ENCODE assay signal across 9 cellular contexts in the genomic region with DNA sequence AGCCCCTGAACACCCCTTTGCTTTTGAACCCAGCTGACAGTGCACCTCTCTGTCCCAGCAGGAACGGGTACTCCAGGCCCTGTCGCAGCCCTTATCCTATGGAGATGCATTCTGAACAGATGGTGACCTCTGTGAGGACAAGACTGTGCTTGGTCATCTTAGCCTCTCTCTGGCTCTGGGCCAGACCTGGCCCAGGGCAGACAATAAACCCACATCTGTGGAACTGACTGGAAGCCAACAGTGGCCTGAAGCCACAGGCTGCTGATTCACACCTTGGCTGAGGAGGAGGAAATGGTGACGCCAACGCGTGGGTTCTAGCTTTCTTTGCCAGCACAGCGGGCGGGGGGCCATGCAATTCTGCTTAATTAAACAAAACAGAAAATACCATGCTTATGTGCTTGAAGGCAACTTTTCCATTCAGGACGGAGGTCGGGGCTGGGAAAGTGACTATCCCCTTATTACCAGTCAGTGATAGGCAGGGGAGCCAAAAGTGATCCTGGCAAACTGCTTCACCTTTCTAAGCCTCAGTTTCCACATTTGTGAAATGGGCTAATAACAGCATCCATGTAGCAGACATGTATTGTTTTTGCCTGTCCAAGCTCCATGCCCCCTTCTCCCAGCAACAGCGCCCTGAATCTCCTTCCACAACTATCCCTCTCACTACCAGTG. TPM values are rescaled to one million over a fixed set of nuclear protein-coding genes. Genes with fewer than 3 reads are reported as not detected.
DNase-seq lines count a peak whose midpoint lies in the region; ATAC-seq and TF ChIP-seq lines count a peak whose summit lies in the region.
"Had no signal": no experiment of that assay in that cellular context is flagged by ENCODE, and none has a peak within 500 bp of the region (broad histone marks: within the 10 kb centered on the region; RNA-seq: fewer than 3 reads in every experiment).

No MANE protein-coding gene starts in this region.

- H3K4me3 Mint-ChIP-seq in chondrocyte (ENCODE audit: unreplicated experiment) (no peak overlapping the region), mesothelial cell of epicardium (no peak overlapping the region), T-cell (no peak overlapping the region)

- no TSS peak for BruUV-seq in HCT116 (replicated peaks; lab: Mats Ljungman, UMichigan)

- H3K27me3 ChIP-seq in HCT116 (ENCODE audit: insufficient read depth, low read length): no peaks in the 10 kb centered on the region
- no peaks in the 10 kb centered on the region for H3K27me3 ChIP-seq in SJSA1 (replicated peaks)

- no peaks in the 10 kb centered on the region for H3K9me3 Mint-ChIP-seq in chondrocyte (ENCODE audit: low read depth)
- H3K9me3 Mint-ChIP-seq in mesothelial cell of epicardium: no peaks in the 10 kb centered on the region
- no peaks in the 10 kb centered on the region for H3K9me3 Mint-ChIP-seq in T-cell

- H3K9me2 ChIP-seq in HCT116 (ENCODE audit: insufficient read depth): no peaks in the 10 kb centered on the region

- TF ChIP-seq RAD21 in HCT116 (IDR thresholded peaks at IDR 0.05; ENCODE audit: low read depth): no peak

- H3K27ac Mint-ChIP-seq in chondrocyte (ENCODE audit: unreplicated experiment) (peak overlapping the region; percentile 84), mesothelial cell of epicardium (peak overlapping the region; percentile 39), T-cell (no peak overlapping the region)

- intact Hi-C loops in HCT116 (cut with micrococcal nuclease): no loop called here

- H3K27me3 Mint-ChIP-seq in chondrocyte (ENCODE audit: low read depth) (no peaks in the 10 kb centered on the region), mesothelial cell of epicardium (ENCODE audit: low read depth) (no peaks in the 10 kb centered on the region), T-cell (peaks cover 13 to 32% of the 10 kb centered on the region in 2 donors)

- H4K20me1 ChIP-seq in HCT116 (ENCODE audit: insufficient read depth): 0 out of 2 replicates have a peak, but pooled peaks cover 8% of the 10 kb centered on the region

- H3K4me1 ChIP-seq in HCT116 (ENCODE audit: control insufficient read depth in 1 of 2, insufficient read depth in 2 of 2, low read length in 2 of 2) (peaks cover 15 to 24% of the 10 kb centered on the region in 2 experiments), SJSA1 (replicated peaks) (peaks cover 21% of the 10 kb centered on the region)

- peak; percentile 65 for DNase-seq in HCT116 (ENCODE audit: low read depth, low spot score)
- peak; percentile 83 to 91 for DNase-seq in SJSA1 (ENCODE audit: low read depth in 1 of 2, low spot score in 2 of 2)
- no peak for DNase-seq in chondrocyte (ENCODE audit: low spot score)
- no peak for DNase-seq in mesothelial cell of epicardium (ENCODE audit: low spot score in 2 of 2, unreplicated experiment in 2 of 2)
- peak; percentile 78 for DNase-seq in stimulated activated naive CD8-positive, alpha-beta T cell treated with anti-CD3 and anti-CD28 coated beads, Interleukin-15, Interleukin-2, amounts not matched to agents 100 U/mL and 50 U/mL, for 24 hours
- no peak for DNase-seq in T-cell
- DNase-seq in Kasumi-1 (lab: John Stamatoyannopoulos, UW): no peak

- peaks cover 44% of the 10 kb centered on the region for H3K4me1 Mint-ChIP-seq in chondrocyte (ENCODE audit: low read depth)
- H3K4me1 Mint-ChIP-seq in mesothelial cell of epicardium: peaks cover 22% of the 10 kb centered on the region
- H3K4me1 Mint-ChIP-seq in T-cell: peaks cover 0 to 6% (median 0%) of the 10 kb centered on the region in 3 donors

- H3K4me2 ChIP-seq in HCT116 (ENCODE audit: low read length): peak overlapping the region; percentile 55

- H3K79me2 ChIP-seq in HCT116 (ENCODE audit: insufficient read depth, low read length): peaks cover 40% of the 10 kb centered on the region; the same call in 1 of the 2 replicates

- H3K9ac ChIP-seq in HCT116 (ENCODE audit: low read length): no peak overlapping the region

- RAD21 ChIA-PET in HCT116 (lab: Charles Lee; ENCODE audit: low non-redundant PET in 1 of 2, low total read pairs in 2 of 2, uncharacterized antibody in 2 of 2, unreplicated experiment in 2 of 2): no interaction called here

- no peak overlapping the region for H3K4me3 ChIP-seq in HCT116 (replicated peaks in 1 of 2; ENCODE audit: low read depth in 1 of 2, low read length in 2 of 2)
- no peak overlapping the region for H3K4me3 ChIP-seq in SJSA1
- H3K4me3 ChIP-seq: SK-N-MC had no signal

- H3K9me3 ChIP-seq in HCT116 (ENCODE audit: control insufficient read depth in 1 of 2, insufficient read depth in 1 of 2, low read depth in 1 of 2, low read length in 2 of 2) (no peaks in the 10 kb centered on the region), SJSA1 (replicated peaks) (no peaks in the 10 kb centered on the region)

- H2AFZ ChIP-seq in HCT116 (ENCODE audit: low read depth, low read length, poor library complexity, severe bottlenecking): no peak overlapping the region

- TF ChIP-seq CTCF in HCT116 (IDR thresholded peaks at IDR 0.05 in 2 of 3, conservative IDR thresholded peaks at IDR 0.05 in 1 of 3; ENCODE audit: borderline replicate concordance in 1 of 3, insufficient read depth in 1 of 3, low read depth in 2 of 3, low read length in 2 of 3) (no peak), chondrocyte (IDR thresholded peaks at IDR 0.05) (no peak), mesothelial cell of epicardium (IDR thresholded peaks at IDR 0.05; ENCODE audit: unreplicated experiment) (no peak)

- no peak for TF ChIP-seq POLR2A in HCT116 (IDR thresholded peaks at IDR 0.05; ENCODE audit: borderline replicate concordance, extremely low read depth, insufficient read depth, insufficient read length)

- CTCF ChIA-PET in HCT116 (lab: Charles Lee) (interaction anchor here (1.8 kb wide), 1 partner anchor 10 kb away, joined by 4 read pairs; no protein-coding TSS in a partner anchor), T-cell (lab: Charles Lee) (no interaction called here)

- H3K36me3 ChIP-seq in HCT116 (ENCODE audit: control insufficient read depth in 1 of 2, insufficient read depth in 2 of 2, low read length in 2 of 2) (no peaks in the 10 kb centered on the region), SJSA1 (peaks cover 8% of the 10 kb centered on the region)

- ATAC-seq in HCT116 (peak; percentile 82), T-cell (replicated peaks in 1 of 4) (no peak), HG03159 (IDR thresholded peaks at IDR 0.05; ENCODE audit: unreplicated experiment) (no peak)
- ATAC-seq in stimulated activated naive CD8-positive, alpha-beta T cell treated with anti-CD3 and anti-CD28 coated beads, Interleukin-15, Interleukin-2, amounts not matched to agents 100 U/mL and 50 U/mL, for 24 hours: peak; percentile 93

- H3K36me3 Mint-ChIP-seq in chondrocyte (ENCODE audit: low read depth) (peaks cover 4% of the 10 kb centered on the region), mesothelial cell of epicardium (peaks cover 3% of the 10 kb centered on the region), T-cell (no peaks in the 10 kb centered on the region)

- POLR2A ChIA-PET in HCT116 (lab: Charles Lee) (no interaction called here), T-cell (lab: Charles Lee) (no interaction called here)

- H3K27ac ChIP-seq in HCT116 (ENCODE audit: low read depth, low read length) (no peak overlapping the region), SJSA1 (no peak overlapping the region)
- H3K27ac ChIP-seq: SK-N-MC had no signal

TF ChIP-seq in HCT116, 20 proteins besides CTCF, POLR2A, EP300 and RAD21:
- TF ChIP-seq SIN3A (IDR thresholded peaks at IDR 0.05; ENCODE audit: low read depth): 0 out of 2 replicates have a peak, but pooled peaks have one; percentile 44
- TF ChIP-seq, protein P1, sequence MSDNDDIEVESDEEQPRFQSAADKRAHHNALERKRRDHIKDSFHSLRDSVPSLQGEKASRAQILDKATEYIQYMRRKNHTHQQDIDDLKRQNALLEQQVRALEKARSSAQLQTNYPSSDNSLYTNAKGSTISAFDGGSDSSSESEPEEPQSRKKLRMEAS (IDR thresholded peaks at IDR 0.05): peak; percentile 86
- peak; percentile 87 for TF ChIP-seq JUND (IDR thresholded peaks at IDR 0.05)
- TF ChIP-seq ZFX (IDR thresholded peaks at IDR 0.05): no peak
- peak; percentile 92 for TF ChIP-seq EGR1 (IDR thresholded peaks at IDR 0.05; ENCODE audit: low read depth)
- TF ChIP-seq, protein P2, sequence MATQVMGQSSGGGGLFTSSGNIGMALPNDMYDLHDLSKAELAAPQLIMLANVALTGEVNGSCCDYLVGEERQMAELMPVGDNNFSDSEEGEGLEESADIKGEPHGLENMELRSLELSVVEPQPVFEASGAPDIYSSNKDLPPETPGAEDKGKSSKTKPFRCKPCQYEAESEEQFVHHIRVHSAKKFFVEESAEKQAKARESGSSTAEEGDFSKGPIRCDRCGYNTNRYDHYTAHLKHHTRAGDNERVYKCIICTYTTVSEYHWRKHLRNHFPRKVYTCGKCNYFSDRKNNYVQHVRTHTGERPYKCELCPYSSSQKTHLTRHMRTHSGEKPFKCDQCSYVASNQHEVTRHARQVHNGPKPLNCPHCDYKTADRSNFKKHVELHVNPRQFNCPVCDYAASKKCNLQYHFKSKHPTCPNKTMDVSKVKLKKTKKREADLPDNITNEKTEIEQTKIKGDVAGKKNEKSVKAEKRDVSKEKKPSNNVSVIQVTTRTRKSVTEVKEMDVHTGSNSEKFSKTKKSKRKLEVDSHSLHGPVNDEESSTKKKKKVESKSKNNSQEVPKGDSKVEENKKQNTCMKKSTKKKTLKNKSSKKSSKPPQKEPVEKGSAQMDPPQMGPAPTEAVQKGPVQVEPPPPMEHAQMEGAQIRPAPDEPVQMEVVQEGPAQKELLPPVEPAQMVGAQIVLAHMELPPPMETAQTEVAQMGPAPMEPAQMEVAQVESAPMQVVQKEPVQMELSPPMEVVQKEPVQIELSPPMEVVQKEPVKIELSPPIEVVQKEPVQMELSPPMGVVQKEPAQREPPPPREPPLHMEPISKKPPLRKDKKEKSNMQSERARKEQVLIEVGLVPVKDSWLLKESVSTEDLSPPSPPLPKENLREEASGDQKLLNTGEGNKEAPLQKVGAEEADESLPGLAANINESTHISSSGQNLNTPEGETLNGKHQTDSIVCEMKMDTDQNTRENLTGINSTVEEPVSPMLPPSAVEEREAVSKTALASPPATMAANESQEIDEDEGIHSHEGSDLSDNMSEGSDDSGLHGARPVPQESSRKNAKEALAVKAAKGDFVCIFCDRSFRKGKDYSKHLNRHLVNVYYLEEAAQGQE (IDR thresholded peaks at IDR 0.05; ENCODE audit: low read depth): no peak
- TF ChIP-seq FOSL1 (IDR thresholded peaks at IDR 0.05; ENCODE audit: low read depth): peak; percentile 84
- peak; percentile 87 for TF ChIP-seq CBX3 (IDR thresholded peaks at IDR 0.05; ENCODE audit: low read depth)
- peak; percentile 58; the same call in 1 of the 2 replicates for TF ChIP-seq CEBPB (IDR thresholded peaks at IDR 0.05; ENCODE audit: low read depth)
- TF ChIP-seq POLR2AphosphoS5 (IDR thresholded peaks at IDR 0.05; ENCODE audit: low read depth, low read length): peak; percentile 65
- peak; percentile 79 for TF ChIP-seq SP1 (IDR thresholded peaks at IDR 0.05; ENCODE audit: low read depth)
TF ChIP-seq in HCT116: peak in this region for 9.

RNA-seq across cellular contexts. Expression of a gene that starts 10.8 kb away (rescaled TPM):
- 27.5 TPM for total RNA-seq in HCT116 (2021; ENCODE audit: unreplicated experiment)
- polyA plus RNA-seq in HCT116 (2012): 13.4 TPM in 2 replicates
- 23.2 and 32.3 TPM in 2 replicates for total RNA-seq in SJSA1 (2014; rRNA removed; shearing (Covaris generic))
- 48.9 to 81.1 TPM (median 75.7 TPM) in 3 replicates for total RNA-seq in chondrocyte
- 68.9 to 74.4 TPM (median 71.4 TPM) in 3 replicates for total RNA-seq in mesothelial cell of epicardium
- total RNA-seq in T-cell: under 1 TPM; 0.15 to 0.69 (median 0.38) TPM

Comparison
In these comparisons a context has a peak if more than half of its experiments do, and no peak if none do; other contexts are left out.
1. ATAC-seq: peak in HCT116 (single experiment) and stimulated activated naive CD8-positive, alpha-beta T cell treated with anti-CD3 and anti-CD28 coated beads, Interleukin-15, Interleukin-2, amounts not matched to agents 100 U/mL and 50 U/mL, for 24 hours (single experiment); none in T-cell (0 of 4) and HG03159 (single experiment).
2. DNase-seq: peak in HCT116 (single experiment), SJSA1 (2 of 2) and stimulated activated naive CD8-positive, alpha-beta T cell treated with anti-CD3 and anti-CD28 coated beads, Interleukin-15, Interleukin-2, amounts not matched to agents 100 U/mL and 50 U/mL, for 24 hours (single experiment); none in chondrocyte (single experiment), mesothelial cell of epicardium (0 of 2), T-cell (0 of 34) and Kasumi-1 (0 of 2).
3. H3K27ac Mint-ChIP-seq: peak in chondrocyte (single experiment) and mesothelial cell of epicardium (single experiment); none in T-cell (0 of 2).
4. RNA of a gene that starts 10.8 kb away (total RNA-seq): 48.9 to 81.1 TPM in chondrocyte, 68.9 to 74.4 TPM in mesothelial cell of epicardium, 23.2 to 32.3 TPM in SJSA1 and 27.5 TPM in HCT116 (single experiment); 0.15 to 0.69 TPM in T-cell; every median in the first group is over 10 times any median in the second.